Comparison of ENCODE assay signal across 2 cellular contexts in the genomic region with DNA sequence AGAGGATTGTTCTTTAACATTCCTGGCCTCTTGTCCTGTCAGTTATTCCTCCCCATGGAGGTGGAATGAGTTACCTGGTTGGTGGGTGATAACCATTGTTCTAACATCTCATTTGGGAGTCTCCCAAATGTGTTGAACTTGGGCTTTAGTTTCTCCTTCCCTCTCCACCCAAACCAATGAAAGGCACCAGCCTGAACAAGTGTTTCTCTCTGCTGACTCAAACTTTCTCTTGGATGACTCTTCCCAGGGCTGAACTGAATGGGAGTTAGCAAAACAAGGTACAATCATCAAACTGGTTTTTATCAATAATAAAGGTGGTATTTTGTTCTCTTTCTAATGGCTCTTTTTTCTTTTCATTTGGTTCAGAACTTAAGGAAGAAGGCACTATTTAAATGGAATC.
A peak's percentile ranks its signal among the peaks of the same experiment; 100 is the strongest.
TF ChIP-seq lines count a peak whose summit lies in the region.

No MANE protein-coding gene starts in this region.

TF ChIP-seq in HEK293, 187 proteins besides CTCF, POLR2A, EP300 and RAD21:
- TF ChIP-seq ZNF155 (tag by site-specific recombination; IDR thresholded peaks at IDR 0.05) (no peak), PRDM1 (tag by site-specific recombination; IDR thresholded peaks at IDR 0.05) (peak; percentile 55)
TF ChIP-seq in HEK293: peak in this region for 1.

TF ChIP-seq in K562, 482 proteins besides CTCF, POLR2A, EP300 and RAD21:
- TF ChIP-seq KLF6 (CRISPR knock-in tag; IDR thresholded peaks at IDR 0.05; ENCODE audit: borderline replicate concordance) (no peak), GABPB2 (CRISPR knock-in tag; conservative IDR thresholded peaks at IDR 0.05) (no peak), GATA2 (CRISPR knock-in tag; IDR thresholded peaks at IDR 0.05) (no peak), CREB1 (IDR thresholded peaks at IDR 0.05) (no peak), CREB1 (CRISPR knock-in tag; IDR thresholded peaks at IDR 0.05) (no peak)
TF ChIP-seq in K562: peak in this region for 0.
